ENCODE assay signal across 8 cellular contexts in the genomic region with DNA sequence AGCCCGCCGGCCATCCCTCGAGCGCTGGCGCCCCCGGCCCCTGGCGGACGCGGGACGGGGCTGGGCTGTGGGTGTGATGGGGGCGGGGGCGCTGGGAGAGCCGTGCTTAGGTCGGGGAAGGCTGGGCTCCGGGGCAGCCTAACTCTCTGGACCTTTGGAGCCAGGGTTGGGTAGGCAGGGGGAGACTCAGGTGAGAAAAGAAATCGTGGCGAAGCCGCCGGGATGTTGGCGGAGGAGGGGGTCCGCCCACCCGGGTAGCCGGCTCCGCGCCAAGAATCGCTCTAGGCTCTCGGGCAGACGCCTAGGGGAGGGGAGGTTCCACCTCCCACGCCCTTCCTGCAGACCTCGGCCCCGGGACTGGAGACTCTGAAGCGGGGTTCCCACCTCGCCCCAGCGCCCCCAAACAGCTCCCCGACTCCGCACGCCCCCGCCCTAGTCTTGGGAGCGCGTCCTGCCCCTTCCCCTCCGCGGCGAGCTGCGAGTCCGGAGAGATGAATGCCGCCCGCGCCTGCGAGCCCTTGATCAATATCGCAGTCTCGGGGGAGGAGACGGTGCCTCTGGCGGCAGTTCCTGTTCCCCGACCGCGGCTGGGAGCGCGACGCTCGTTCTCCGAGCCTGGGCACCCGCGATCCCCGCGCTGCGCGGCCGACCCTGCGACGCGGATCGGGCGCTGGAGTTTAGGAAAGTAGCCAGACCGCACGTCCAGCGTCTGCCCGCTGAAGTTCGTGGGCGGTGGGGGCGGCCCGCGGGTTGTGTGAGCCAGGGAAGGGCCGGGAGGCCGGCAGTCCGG. TPM values are rescaled to one million over a fixed set of nuclear protein-coding genes. Genes with fewer than 3 reads are reported as not detected.
A peak's percentile ranks its signal among the peaks of the same experiment; 100 is the strongest.
DNase-seq lines count a peak whose midpoint lies in the region; ATAC-seq and TF ChIP-seq lines count a peak whose summit lies in the region.

No MANE protein-coding gene starts in this region.

- peaks cover 0 to 60% (median 26%) of the 10 kb centered on the region in 11 experiments; a peak in 17 of 22 replicates for H4K20me1 ChIP-seq in BLaER1 treated with 17β-estradiol and CSF1 and Interleukin-3, amounts not matched to agents 10 nM and 100 nM

- H3K36me3 Mint-ChIP-seq in activated CD4-positive, alpha-beta T cell treated with anti-CD3 and anti-CD28 coated beads for 36 hours (ENCODE audit: low read depth) = no peaks in the 10 kb centered on the region

- H3K9me3 ChIP-seq in BLaER1 treated with 17β-estradiol and CSF1 and Interleukin-3, amounts not matched to agents 10 nM and 100 nM (replicated peaks in 1 of 11) = no peaks in the 10 kb centered on the region
- no peaks in the 10 kb centered on the region for H3K9me3 ChIP-seq in testis

- H3K9me3 Mint-ChIP-seq in activated CD4-positive, alpha-beta T cell treated with anti-CD3 and anti-CD28 coated beads for 36 hours (ENCODE audit: low read depth) = no peaks in the 10 kb centered on the region

- H3K27me3 Mint-ChIP-seq in activated CD4-positive, alpha-beta T cell treated with anti-CD3 and anti-CD28 coated beads for 36 hours = peaks cover 52% of the 10 kb centered on the region

- POLR2A ChIA-PET in activated CD4-positive, alpha-beta T cell treated with anti-CD3 and anti-CD28 coated beads for 36 hours (lab: Charles Lee) = no interaction called here

- no peak for TF ChIP-seq POLR2A in testis (IDR thresholded peaks at IDR 0.05)

- no peak overlapping the region for H3K27ac ChIP-seq in BLaER1 treated with 17β-estradiol and CSF1 and Interleukin-3, amounts not matched to agents 10 nM and 100 nM
- H3K27ac ChIP-seq in dorsolateral prefrontal cortex = peak overlapping the region in 55 of 59 donors; percentile 7 to 93 (median 72)
- no peak overlapping the region for H3K27ac ChIP-seq in testis

- 1 to 20% methylated on average over 1 to 70 of the region's 85 CpGs for WGBS in testis, 2 donors

- peaks cover 2% of the 10 kb centered on the region for H3K4me1 Mint-ChIP-seq in activated CD4-positive, alpha-beta T cell treated with anti-CD3 and anti-CD28 coated beads for 36 hours

- H3K27me3 ChIP-seq in BLaER1 treated with 17β-estradiol and CSF1 and Interleukin-3, amounts not matched to agents 10 nM and 100 nM = peaks cover 71 to 93% (median 81%) of the 10 kb centered on the region in 11 experiments
- H3K27me3 ChIP-seq in dorsolateral prefrontal cortex = peaks cover 0 to 27% (median 0%) of the 10 kb centered on the region in 45 donors
- no peaks in the 10 kb centered on the region for H3K27me3 ChIP-seq in testis

- H3K4me2 ChIP-seq in BLaER1 treated with 17β-estradiol and CSF1 and Interleukin-3, amounts not matched to agents 10 nM and 100 nM = peak overlapping the region; percentile 93 to 100 (median 100)

- H3K9ac ChIP-seq in BLaER1 treated with 17β-estradiol and CSF1 and Interleukin-3, amounts not matched to agents 10 nM and 100 nM = peak overlapping the region; percentile 22 to 71 (median 54); a peak in 17 of 22 replicates

- peaks cover 21 to 37% (median 27%) of the 10 kb centered on the region in 10 experiments for H3K4me1 ChIP-seq in BLaER1 treated with 17β-estradiol and CSF1 and Interleukin-3, amounts not matched to agents 10 nM and 100 nM
- H3K4me1 ChIP-seq in testis = peaks cover 10% of the 10 kb centered on the region

- intact Hi-C loops in activated CD4-positive, alpha-beta T cell treated with anti-CD3 and anti-CD28 coated beads for 36 hours (cut with DNase I, micrococcal nuclease) = loop anchor here (1.0 to 5.0 kb wide), 4 partner anchors 48 to 110 kb away; partner anchors contain the start of gene MAPT (in 1 of the 2)
- intact Hi-C loops in dorsolateral prefrontal cortex (cut with DNase I) = loop anchor here in 1 of 2 donors (2.0 to 5.0 kb wide), 2 partner anchors 46 to 113 kb away; no protein-coding TSS in a partner anchor
- intact Hi-C loops in testis (cut with DNase I; ENCODE audit: low total_unique reads) = no loop called here

- CTCF ChIA-PET in activated CD4-positive, alpha-beta T cell treated with anti-CD3 and anti-CD28 coated beads for 36 hours (lab: Charles Lee) = interaction anchor here (0.7 to 1.6 kb wide), 3 partner anchors 47 to 71 kb away, joined by 3 to 7 read pairs (median 3); no protein-coding TSS in a partner anchor

- no peak overlapping the region for H3K27ac Mint-ChIP-seq in activated CD4-positive, alpha-beta T cell treated with anti-CD3 and anti-CD28 coated beads for 36 hours

- H3K36me3 ChIP-seq in BLaER1 treated with 17β-estradiol and CSF1 and Interleukin-3, amounts not matched to agents 10 nM and 100 nM = no peaks in the 10 kb centered on the region
- H3K36me3 ChIP-seq in testis (ENCODE audit: low read depth, missing control alignments) = no peaks in the 10 kb centered on the region

- TF ChIP-seq CTCF in dorsolateral prefrontal cortex (IDR thresholded peaks at IDR 0.05 in 54 of 56, conservative IDR thresholded peaks at IDR 0.05 in 2 of 56; ENCODE audit: low read depth in 1 of 56, partially characterized antibody in 56 of 56) = peak in 5 of 56 donors; percentile 6 to 19 (median 17)
- no peak for TF ChIP-seq CTCF in testis (IDR thresholded peaks at IDR 0.05)

- peak overlapping the region; percentile 56 to 74 (median 65) for H3K4me3 ChIP-seq in BLaER1 treated with 17β-estradiol and CSF1 and Interleukin-3, amounts not matched to agents 10 nM and 100 nM
- H3K4me3 ChIP-seq in dorsolateral prefrontal cortex = peak overlapping the region; percentile 40 to 84 (median 71)
- peak overlapping the region; percentile 41 to 51 for H3K4me3 ChIP-seq in testis

- ATAC-seq in activated CD4-positive, alpha-beta T cell treated with anti-CD3 and anti-CD28 coated beads for 36 hours = peak; percentile 75

- DNase-seq in HuH-7 (ENCODE audit: low spot score) (peak; percentile 78), dorsolateral prefrontal cortex (peak in 7 of 10 donors; percentile 36 to 65 (median 51)), mucosa of gallbladder (ENCODE audit: low spot score) (peak; percentile 23), testis (peak; percentile 33), GDM1 (lab: John Stamatoyannopoulos, UW) (no peak), GOT3 (lab: John Stamatoyannopoulos, UW) (no peak)
- DNase-seq in activated CD4-positive, alpha-beta T cell treated with anti-CD3 and anti-CD28 coated beads for 36 hours = peak; percentile 64

- H3K4me3 Mint-ChIP-seq in activated CD4-positive, alpha-beta T cell treated with anti-CD3 and anti-CD28 coated beads for 36 hours = peak overlapping the region; percentile 58

RNA-seq across cellular contexts. Expression of gene CRHR1, which starts 0.7 kb away (rescaled TPM):
- total RNA-seq in activated CD4-positive, alpha-beta T cell treated with anti-CD3 and anti-CD28 coated beads for 36 hours = not detected
- total RNA-seq in dorsolateral prefrontal cortex (10 to 100 TPM in 117 of 120 experiments, 1 to 10 TPM in 3; 8.3 to 43.9 (median 24.7) TPM), mucosa of gallbladder (not detected), testis (1 to 10 TPM in 1 of 2 donors, under 1 TPM in 1; 0.55 to 1.9 TPM)
- polyA plus RNA-seq in testis (ENCODE audit: insufficient read depth, low read depth, low replicate concordance) = 0.55 TPM

RNA-seq across cellular contexts. Expression of gene SPPL2C, which starts 59.9 kb away (rescaled TPM):
- total RNA-seq in activated CD4-positive, alpha-beta T cell treated with anti-CD3 and anti-CD28 coated beads for 36 hours = not detected
- total RNA-seq in dorsolateral prefrontal cortex (1 to 10 TPM in 59 of 120 experiments, under 1 TPM in 58, not detected in 3; 0.14 to 4.9 (median 1.0) TPM), mucosa of gallbladder (not detected), testis (10 to 100 TPM; 21.7 to 64.7 TPM)
- 58.9 TPM for polyA plus RNA-seq in testis (ENCODE audit: insufficient read depth, low read depth, low replicate concordance)

Comparison
In these comparisons a context has a peak if more than half of its experiments do, and no peak if none do; other contexts are left out.
1. H3K27ac ChIP-seq: peak in dorsolateral prefrontal cortex (55 of 59); none in BLaER1 treated with 17β-estradiol and CSF1 and Interleukin-3, amounts not matched to agents 10 nM and 100 nM (0 of 11) and testis (0 of 2).
2. DNase-seq: peak in HuH-7 (single experiment), activated CD4-positive, alpha-beta T cell treated with anti-CD3 and anti-CD28 coated beads for 36 hours (single experiment), dorsolateral prefrontal cortex (7 of 10), mucosa of gallbladder (single experiment) and testis (single experiment); none in GDM1 (single experiment) and GOT3 (single experiment).
3. Peak in every context shown above with its lines, with median percentiles within 50 percentile points of each other: H3K4me3 ChIP-seq.